ENCODE assay signal across 7 cellular contexts in genomic region chr18:66760559-66760958, GRCh38.
"Had no signal": no experiment of that assay in that cellular context is flagged by ENCODE, and none has a peak within 500 bp of the region (broad histone marks: within the 10 kb centered on the region; RNA-seq: fewer than 3 reads in every experiment).

No MANE protein-coding gene starts in this region.

- H3K4me3 ChIP-seq: GM12878 had no signal

- FAIRE-seq: G401.6, GM12878, GM12891, GM12892, GM18507 had no signal

- DNase-seq: GDM1, GF-D8 had no signal

- ATAC-seq: GM12878 had no signal
